21 cellular contexts compared by ENCODE assay signal in genomic region chr6:33684983-33685382, GRCh38. TPM values are rescaled to one million over a fixed set of nuclear protein-coding genes. Genes with fewer than 3 reads are reported as not detected.
A peak's percentile ranks its signal among the peaks of the same experiment; 100 is the strongest.
DNase-seq lines count a peak whose midpoint lies in the region; ATAC-seq and TF ChIP-seq lines count a peak whose summit lies in the region.
"Had no signal": no experiment of that assay in that cellular context is flagged by ENCODE, and none has a peak within 500 bp of the region (broad histone marks: within the 10 kb centered on the region; RNA-seq: fewer than 3 reads in every experiment).

No MANE protein-coding gene starts in this region.

- no peaks in the 10 kb centered on the region for H3K27me3 ChIP-seq in right atrium auricular region
- no peaks in the 10 kb centered on the region for H3K27me3 ChIP-seq in RWPE2 (ENCODE audit: insufficient read depth, poor library complexity, severe bottlenecking)
- H3K27me3 ChIP-seq in Peyer's patch = no peaks in the 10 kb centered on the region
- H3K27me3 ChIP-seq: BE2C had no signal

- DNase-seq in Right ventricle myocardium inferior (ENCODE audit: missing footprints) = peak; percentile 45
- DNase-seq in right atrium auricular region (ENCODE audit: low spot score) = no peak
- peak; percentile 41 for DNase-seq in RWPE2 (ENCODE audit: low spot score)
- no peak for DNase-seq in effector memory CD8-positive, alpha-beta T cell
- no peak for DNase-seq in NCI-H128 (lab: John Stamatoyannopoulos, UW; ENCODE audit: unreplicated experiment)
- no peak for DNase-seq in Peyer's patch
- no peak for DNase-seq in activated CD4-positive, alpha-beta T cell treated with anti-CD3 and anti-CD28 coated beads, Interleukin-2, amount 50 U/mL, for 4 hours
- DNase-seq: BE2C; CD4-positive, CD25-positive, alpha-beta regulatory T cell; COR-L47; DMS 273 treated with DMSO at 0.1 percent for 48 hours; DMS79 treated with DMSO at 0.1 percent for 48 hours; IMR-90; NCI-H1092 treated with DMSO at 0.1 percent for 48 hours; NCI-H2029 treated with DMSO at 0.1 percent for 48 hours; NCI-H226; NCI-H510A treated with DMSO at 0.1 percent for 48 hours; NCI-H774; NK-92 treated with Interleukin-12 subunit alpha and Interleukin-12 subunit beta, amount 100 ng/mL, for 24 hours; SHP77 treated with DMSO at 0.1 percent for 48 hours had no signal

- H3K36me3 Mint-ChIP-seq in effector memory CD8-positive, alpha-beta T cell (ENCODE audit: insufficient read depth) = peaks cover 46% of the 10 kb centered on the region

- H3K4me3 Mint-ChIP-seq in effector memory CD8-positive, alpha-beta T cell = no peak overlapping the region
- H3K4me3 Mint-ChIP-seq: CD4-positive, CD25-positive, alpha-beta regulatory T cell had no signal

- H3K36me3 ChIP-seq in right atrium auricular region = peaks cover 45% of the 10 kb centered on the region
- H3K36me3 ChIP-seq in RWPE2 (ENCODE audit: low read depth) = peaks cover 91% of the 10 kb centered on the region
- H3K36me3 ChIP-seq in Peyer's patch = peaks cover 0 to 97% (median 0%) of the 10 kb centered on the region in 3 donors
- H3K36me3 ChIP-seq: BE2C had no signal

- H3K27ac ChIP-seq in right atrium auricular region (no peak overlapping the region), RWPE2 (ENCODE audit: poor library complexity, severe bottlenecking) (no peak overlapping the region), Peyer's patch (no peak overlapping the region)
- H3K27ac ChIP-seq: KMS-11 had no signal

- no peak for TF ChIP-seq POLR2A in Peyer's patch (IDR thresholded peaks at IDR 0.05)

- ATAC-seq in Right ventricle myocardium inferior (no peak), RWPE2 (ENCODE audit: low read depth) (no peak)
- ATAC-seq in effector memory CD8-positive, alpha-beta T cell (replicated peaks) = no peak

- peaks cover 5 to 22% of the 10 kb centered on the region in 2 donors for H3K4me1 Mint-ChIP-seq in effector memory CD8-positive, alpha-beta T cell (ENCODE audit: low read depth in 2 of 2)

- peak overlapping the region; percentile 69 to 91 for H3K27ac Mint-ChIP-seq in effector memory CD8-positive, alpha-beta T cell
- H3K27ac Mint-ChIP-seq: CD4-positive, CD25-positive, alpha-beta regulatory T cell had no signal

- H3K4me3 ChIP-seq in right atrium auricular region (no peak overlapping the region), RWPE2 (ENCODE audit: severe bottlenecking) (no peak overlapping the region), Peyer's patch (no peak overlapping the region)

- H3K9me3 Mint-ChIP-seq in effector memory CD8-positive, alpha-beta T cell = no peaks in the 10 kb centered on the region
- H3K9me3 Mint-ChIP-seq: CD4-positive, CD25-positive, alpha-beta regulatory T cell had no signal

- no peaks in the 10 kb centered on the region for H3K9me3 ChIP-seq in right atrium auricular region
- H3K9me3 ChIP-seq in RWPE2 (ENCODE audit: severe bottlenecking) = no peaks in the 10 kb centered on the region
- H3K9me3 ChIP-seq in Peyer's patch = no peaks in the 10 kb centered on the region
- H3K9me3 ChIP-seq: BE2C had no signal

- TF ChIP-seq CTCF in right atrium auricular region (IDR thresholded peaks at IDR 0.05) = no peak
- TF ChIP-seq CTCF in RWPE2 (IDR thresholded peaks at IDR 0.05; ENCODE audit: poor library complexity, severe bottlenecking) = no peak
- TF ChIP-seq CTCF in Peyer's patch (IDR thresholded peaks at IDR 0.05) = no peak

- no peaks in the 10 kb centered on the region for H3K27me3 Mint-ChIP-seq in effector memory CD8-positive, alpha-beta T cell
- H3K27me3 Mint-ChIP-seq: CD4-positive, CD25-positive, alpha-beta regulatory T cell had no signal

- H3K4me1 ChIP-seq in right atrium auricular region (peaks cover 0 to 1% of the 10 kb centered on the region in 2 donors), RWPE2 (ENCODE audit: insufficient read depth, poor library complexity, severe bottlenecking) (no peaks in the 10 kb centered on the region), Peyer's patch (no peaks in the 10 kb centered on the region)
- H3K4me1 ChIP-seq: BE2C had no signal

- intact Hi-C loops in Right ventricle myocardium inferior (cut with DNase I) = no loop called here

RNA-seq across cellular contexts. Expression of gene UQCC2, which starts 26.5 kb away (rescaled TPM):
- 215 TPM for total RNA-seq in Right ventricle myocardium inferior
- total RNA-seq in right atrium auricular region = 100 to 1,000 TPM in 1 of 2 donors, 10 to 100 TPM in 1; 69.1 to 143 TPM
- total RNA-seq in Peyer's patch = 10 to 100 TPM in 1 of 4 donors, 1 to 10 TPM in 3; 4.6 to 19.6 (median 6.9) TPM

Comparison
In these comparisons a context has a peak if more than half of its experiments do, and no peak if none do; other contexts are left out.
1. DNase-seq: peak in Right ventricle myocardium inferior (single experiment) and RWPE2 (single experiment); none in right atrium auricular region (single experiment), effector memory CD8-positive, alpha-beta T cell (0 of 3), NCI-H128 (single experiment), Peyer's patch (0 of 3) and activated CD4-positive, alpha-beta T cell treated with anti-CD3 and anti-CD28 coated beads, Interleukin-2, amount 50 U/mL, for 4 hours (0 of 2).